ENCODE assay signal across 8 cellular contexts in genomic region chr1:206770531-206771352, GRCh38. TPM values are rescaled to one million over a fixed set of nuclear protein-coding genes. Genes with fewer than 3 reads are reported as not detected.
DNase-seq lines count a peak whose midpoint lies in the region; ATAC-seq and TF ChIP-seq lines count a peak whose summit lies in the region.
"Had no signal": no experiment of that assay in that cellular context is flagged by ENCODE, and none has a peak within 500 bp of the region (broad histone marks: within the 10 kb centered on the region; RNA-seq: fewer than 3 reads in every experiment).

A gene with protein sequence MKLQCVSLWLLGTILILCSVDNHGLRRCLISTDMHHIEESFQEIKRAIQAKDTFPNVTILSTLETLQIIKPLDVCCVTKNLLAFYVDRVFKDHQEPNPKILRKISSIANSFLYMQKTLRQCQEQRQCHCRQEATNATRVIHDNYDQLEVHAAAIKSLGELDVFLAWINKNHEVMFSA (plus strand): TSS chr1:206770773. CDS start chr1:206836663, 65,890 bp downstream.

- H3K27ac ChIP-seq in body of pancreas, result peak within 1 kb of the TSS in 1 of 4 donors; percentile 41
- no peak within 1 kb of the TSS for H3K27ac ChIP-seq in osteoblast (ENCODE audit: low read depth, low read length)
- no peak within 1 kb of the TSS for H3K27ac ChIP-seq in caudate nucleus (ENCODE audit: low read depth, low read length)

- peak; percentile 23 for DNase-seq in GM13977 (ENCODE audit: low spot score)
- peak; percentile 50 for DNase-seq in LHCN-M2 (ENCODE audit: low read depth)
- DNase-seq in body of pancreas, result peak in 1 of 4 donors; percentile 44
- peak; percentile 55 for DNase-seq in osteoblast (ENCODE audit: insufficient read length, low spot score, missing footprints)
- no peak for DNase-seq in hepatic stellate cell (ENCODE audit: low spot score)
- no peak for DNase-seq in caudate nucleus (lab: John Stamatoyannopoulos, UW)
- DNase-seq in GM19238 (ENCODE audit: insufficient read length, low spot score), result no peak

- in situ Hi-C loops in GM13977 (cut with MboI; ENCODE audit: low pct_unique_long_range_greater_than_20kb, low sequenced_read_pairs, unreplicated experiment), result no loop called here

- intact Hi-C loops in body of pancreas (cut with DNase I), result no loop called here

- WGBS in body of pancreas, 2 donors, result 72 to 74% methylated on average over 9 to 10 of the region's 10 CpGs

- no peaks in the 10 kb centered on the region for H3K9me3 ChIP-seq in body of pancreas
- no peaks in the 10 kb centered on the region for H3K9me3 ChIP-seq in osteoblast (ENCODE audit: low read depth, low read length)

- H2AFZ ChIP-seq in osteoblast (ENCODE audit: low read length), result no peak within 1 kb of the TSS

- no peaks in the 10 kb centered on the region for H4K20me1 ChIP-seq in osteoblast (ENCODE audit: insufficient read depth, low read length)

- H3K79me2 ChIP-seq in osteoblast (ENCODE audit: insufficient read depth, low read length), result no peaks in the 10 kb centered on the region

- H3K36me3 ChIP-seq in body of pancreas (replicated peaks in 1 of 2; ENCODE audit: insufficient read depth in 1 of 2, low read depth in 2 of 2) (no peaks in the 10 kb centered on the region), osteoblast (ENCODE audit: insufficient read depth, low read length) (no peaks in the 10 kb centered on the region)

- peak in 2 of 3 donors; percentile 11 to 53 for TF ChIP-seq POLR2A in body of pancreas (IDR thresholded peaks at IDR 0.05)

- no peak for ATAC-seq in body of pancreas

- H3K4me1 ChIP-seq in body of pancreas, result peaks cover 6% of the 10 kb centered on the region
- peaks cover 11% of the 10 kb centered on the region for H3K4me1 ChIP-seq in osteoblast (ENCODE audit: insufficient read depth, low read length)

- TF ChIP-seq CTCF in GM13977 (IDR thresholded peaks at IDR 0.05; ENCODE audit: extremely low read depth, insufficient read depth, missing control alignments) (no peak), body of pancreas (IDR thresholded peaks at IDR 0.05) (no peak), osteoblast (IDR thresholded peaks at IDR 0.05; ENCODE audit: extremely low read depth, low read depth, low read length) (no peak)

- H3K27me3 ChIP-seq in body of pancreas (no peaks in the 10 kb centered on the region), osteoblast (ENCODE audit: insufficient read depth, low read length) (peaks cover 7% of the 10 kb centered on the region)

- no peak within 1 kb of the TSS for H3K4me2 ChIP-seq in osteoblast (ENCODE audit: insufficient read depth, low read length)

- H3K4me3 ChIP-seq in body of pancreas (no peak within 1 kb of the TSS), osteoblast (ENCODE audit: insufficient read depth, low read length) (no peak within 1 kb of the TSS)

RNA-seq across cellular contexts. Expression of the gene that starts here (rescaled TPM):
- total RNA-seq in LHCN-M2 (2014; rRNA removed) (not detected in 2 replicates), body of pancreas (not detected), osteoblast (not detected in 2 replicates)
- polyA plus RNA-seq in LHCN-M2 (2012), result 0.07 TPM
- total RNA-seq: T-helper 2 cell treated with Interferon-gamma antibody and Interleukin-4, amounts not matched to agents 100 ng/mL and 5 ng/mL, for 36 hours had no signal

Comparison
In these comparisons a context has a peak if more than half of its experiments do, and no peak if none do; other contexts are left out.
1. Peak in DNase-seq in LHCN-M2; RNA of the gene not detected or under 1 TPM.
2. Peak in DNase-seq in osteoblast; RNA of the gene not detected or under 1 TPM.